Comparison of ENCODE assay signal across 1 cellular context in genomic region chr7:138665669-138666140, GRCh38.
A peak's percentile ranks its signal among the peaks of the same experiment; 100 is the strongest.
TF ChIP-seq lines count a peak whose summit lies in the region.

No MANE protein-coding gene starts in this region.

TF ChIP-seq in K562, 482 proteins besides CTCF, POLR2A, EP300 and RAD21:
- TF ChIP-seq, protein P1, sequence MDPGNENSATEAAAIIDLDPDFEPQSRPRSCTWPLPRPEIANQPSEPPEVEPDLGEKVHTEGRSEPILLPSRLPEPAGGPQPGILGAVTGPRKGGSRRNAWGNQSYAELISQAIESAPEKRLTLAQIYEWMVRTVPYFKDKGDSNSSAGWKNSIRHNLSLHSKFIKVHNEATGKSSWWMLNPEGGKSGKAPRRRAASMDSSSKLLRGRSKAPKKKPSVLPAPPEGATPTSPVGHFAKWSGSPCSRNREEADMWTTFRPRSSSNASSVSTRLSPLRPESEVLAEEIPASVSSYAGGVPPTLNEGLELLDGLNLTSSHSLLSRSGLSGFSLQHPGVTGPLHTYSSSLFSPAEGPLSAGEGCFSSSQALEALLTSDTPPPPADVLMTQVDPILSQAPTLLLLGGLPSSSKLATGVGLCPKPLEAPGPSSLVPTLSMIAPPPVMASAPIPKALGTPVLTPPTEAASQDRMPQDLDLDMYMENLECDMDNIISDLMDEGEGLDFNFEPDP (CRISPR knock-in tag; IDR thresholded peaks at IDR 0.05) = no peak
- TF ChIP-seq MAZ (CRISPR knock-in tag; conservative IDR thresholded peaks at IDR 0.05 in 1 of 2, IDR thresholded peaks at IDR 0.05 in 1 of 2) (0 out of 4 replicates have a peak, but pooled peaks of 1 of the 2 experiments have one; percentile 32), SMAD4 (CRISPR knock-in tag; conservative IDR thresholded peaks at IDR 0.05) (no peak), ZFP1 (CRISPR knock-in tag; IDR thresholded peaks at IDR 0.05) (0 out of 2 replicates have a peak, but pooled peaks have one; percentile 16), ATF4 (CRISPR knock-in tag; IDR thresholded peaks at IDR 0.05) (0 out of 2 replicates have a peak, but pooled peaks have one; percentile 15), ZNF583 (CRISPR knock-in tag; IDR thresholded peaks at IDR 0.05) (0 out of 2 replicates have a peak, but pooled peaks have one; percentile 16), SMAD3 (CRISPR knock-in tag; conservative IDR thresholded peaks at IDR 0.05) (no peak), CBX5 (IDR thresholded peaks at IDR 0.05; ENCODE audit: borderline replicate concordance, low read depth) (no peak), ZNF449 (CRISPR knock-in tag; IDR thresholded peaks at IDR 0.05) (peak; percentile 70; the same call in 1 of the 2 replicates), ZNF79 (CRISPR knock-in tag; IDR thresholded peaks at IDR 0.05; ENCODE audit: low read depth) (0 out of 2 replicates have a peak, but pooled peaks have one; percentile 53), ID3 (CRISPR knock-in tag; IDR thresholded peaks at IDR 0.05) (no peak), ID3 (tag; IDR thresholded peaks at IDR 0.05) (peak; percentile 75), NR4A1 (CRISPR knock-in tag; IDR thresholded peaks at IDR 0.05) (no peak), NR4A1 (tag; IDR thresholded peaks at IDR 0.05) (peak; percentile 76)
- TF ChIP-seq, protein P2, sequence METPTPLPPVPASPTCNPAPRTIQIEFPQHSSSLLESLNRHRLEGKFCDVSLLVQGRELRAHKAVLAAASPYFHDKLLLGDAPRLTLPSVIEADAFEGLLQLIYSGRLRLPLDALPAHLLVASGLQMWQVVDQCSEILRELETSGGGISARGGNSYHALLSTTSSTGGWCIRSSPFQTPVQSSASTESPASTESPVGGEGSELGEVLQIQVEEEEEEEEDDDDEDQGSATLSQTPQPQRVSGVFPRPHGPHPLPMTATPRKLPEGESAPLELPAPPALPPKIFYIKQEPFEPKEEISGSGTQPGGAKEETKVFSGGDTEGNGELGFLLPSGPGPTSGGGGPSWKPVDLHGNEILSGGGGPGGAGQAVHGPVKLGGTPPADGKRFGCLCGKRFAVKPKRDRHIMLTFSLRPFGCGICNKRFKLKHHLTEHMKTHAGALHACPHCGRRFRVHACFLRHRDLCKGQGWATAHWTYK (CRISPR knock-in tag; IDR thresholded peaks at IDR 0.05) = 0 out of 2 replicates have a peak, but pooled peaks have one; percentile 61
